Comparison of ENCODE assay signal across 1 cellular context in the genomic region with DNA sequence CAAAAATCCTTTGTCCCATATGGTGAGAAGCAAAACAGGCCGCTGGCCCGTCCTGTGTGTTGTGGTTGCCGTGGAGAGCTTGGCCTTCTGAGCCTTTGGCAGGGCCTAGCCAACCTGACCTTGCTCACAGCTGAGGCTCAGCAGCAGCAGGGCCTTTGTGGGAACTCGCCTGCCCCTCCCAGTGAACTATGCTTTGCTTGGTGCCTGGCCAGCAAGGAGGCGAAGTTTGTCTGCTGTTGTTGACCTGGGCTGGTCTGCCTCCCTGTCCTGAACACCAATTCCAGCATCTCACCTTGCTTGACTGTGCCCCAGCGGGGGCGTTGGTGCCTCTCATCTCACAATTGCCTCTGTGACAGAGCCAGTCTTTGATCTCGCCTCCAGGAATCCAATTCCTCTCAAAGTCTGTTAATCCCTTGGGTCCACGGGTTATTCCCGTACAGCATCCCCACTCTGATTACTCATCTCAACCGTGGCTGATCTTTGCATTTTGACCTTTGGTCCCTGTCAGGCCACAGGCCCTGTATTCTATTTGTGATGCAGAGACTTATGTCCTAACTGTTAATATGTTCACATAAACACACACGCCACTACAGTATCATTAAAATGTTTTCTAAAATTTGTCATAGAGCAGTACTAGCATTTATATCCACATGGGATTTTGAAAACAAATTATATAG.
TF ChIP-seq lines count a peak whose summit lies in the region.

No MANE protein-coding gene starts in this region.

TF ChIP-seq in HepG2, 621 proteins besides CTCF, POLR2A, EP300 and RAD21 (continues in another document):
- TF ChIP-seq, protein P1, sequence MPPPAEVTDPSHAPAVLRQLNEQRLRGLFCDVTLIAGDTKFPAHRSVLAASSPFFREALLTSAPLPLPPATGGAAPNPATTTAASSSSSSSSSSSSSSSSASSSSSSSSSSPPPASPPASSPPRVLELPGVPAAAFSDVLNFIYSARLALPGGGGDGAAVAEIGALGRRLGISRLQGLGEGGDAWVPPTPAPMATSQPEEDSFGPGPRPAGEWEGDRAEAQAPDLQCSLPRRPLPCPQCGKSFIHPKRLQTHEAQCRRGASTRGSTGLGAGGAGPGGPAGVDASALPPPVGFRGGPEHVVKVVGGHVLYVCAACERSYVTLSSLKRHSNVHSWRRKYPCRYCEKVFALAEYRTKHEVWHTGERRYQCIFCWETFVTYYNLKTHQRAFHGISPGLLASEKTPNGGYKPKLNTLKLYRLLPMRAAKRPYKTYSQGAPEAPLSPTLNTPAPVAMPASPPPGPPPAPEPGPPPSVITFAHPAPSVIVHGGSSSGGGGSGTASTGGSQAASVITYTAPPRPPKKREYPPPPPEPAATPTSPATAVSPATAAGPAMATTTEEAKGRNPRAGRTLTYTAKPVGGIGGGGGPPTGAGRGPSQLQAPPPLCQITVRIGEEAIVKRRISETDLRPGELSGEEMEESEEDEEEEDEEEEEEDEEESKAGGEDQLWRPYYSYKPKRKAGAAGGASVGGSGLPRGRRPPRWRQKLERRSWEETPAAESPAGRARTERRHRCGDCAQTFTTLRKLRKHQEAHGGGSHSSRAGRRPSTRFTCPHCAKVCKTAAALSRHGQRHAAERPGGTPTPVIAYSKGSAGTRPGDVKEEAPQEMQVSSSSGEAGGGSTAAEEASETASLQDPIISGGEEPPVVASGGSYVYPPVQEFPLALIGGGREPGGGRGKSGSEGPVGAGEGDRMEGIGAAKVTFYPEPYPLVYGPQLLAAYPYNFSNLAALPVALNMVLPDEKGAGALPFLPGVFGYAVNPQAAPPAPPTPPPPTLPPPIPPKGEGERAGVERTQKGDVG (CRISPR knock-in tag; IDR thresholded peaks at IDR 0.05; ENCODE audit: borderline replicate concordance), result peak; percentile 95; the same call in 1 of the 2 replicates
- peak; percentile 52 for TF ChIP-seq CBX1 (IDR thresholded peaks at IDR 0.05; ENCODE audit: low read depth)
- peak; percentile 92 for TF ChIP-seq ZMYM2 (CRISPR knock-in tag; IDR thresholded peaks at IDR 0.05)
- TF ChIP-seq YY1 (IDR thresholded peaks at IDR 0.05; ENCODE audit: insufficient read depth, insufficient replicate concordance, low read depth, low read length), result no peak
- peak; percentile 48; the same call in 1 of the 2 replicates for TF ChIP-seq ZFP90 (CRISPR knock-in tag; IDR thresholded peaks at IDR 0.05; ENCODE audit: borderline replicate concordance)
- no peak for TF ChIP-seq NFE2L2 (IDR thresholded peaks at IDR 0.05; ENCODE audit: low read length)
- TF ChIP-seq, protein P2, sequence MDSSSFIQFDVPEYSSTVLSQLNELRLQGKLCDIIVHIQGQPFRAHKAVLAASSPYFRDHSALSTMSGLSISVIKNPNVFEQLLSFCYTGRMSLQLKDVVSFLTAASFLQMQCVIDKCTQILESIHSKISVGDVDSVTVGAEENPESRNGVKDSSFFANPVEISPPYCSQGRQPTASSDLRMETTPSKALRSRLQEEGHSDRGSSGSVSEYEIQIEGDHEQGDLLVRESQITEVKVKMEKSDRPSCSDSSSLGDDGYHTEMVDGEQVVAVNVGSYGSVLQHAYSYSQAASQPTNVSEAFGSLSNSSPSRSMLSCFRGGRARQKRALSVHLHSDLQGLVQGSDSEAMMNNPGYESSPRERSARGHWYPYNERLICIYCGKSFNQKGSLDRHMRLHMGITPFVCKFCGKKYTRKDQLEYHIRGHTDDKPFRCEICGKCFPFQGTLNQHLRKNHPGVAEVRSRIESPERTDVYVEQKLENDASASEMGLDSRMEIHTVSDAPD (CRISPR knock-in tag; IDR thresholded peaks at IDR 0.05), result peak; percentile 98
- TF ChIP-seq SIX1 (CRISPR knock-in tag; IDR thresholded peaks at IDR 0.05; ENCODE audit: borderline replicate concordance), result peak; percentile 69; the same call in 1 of the 2 replicates
- TF ChIP-seq KDM3A (CRISPR knock-in tag; IDR thresholded peaks at IDR 0.05; ENCODE audit: low read depth), result peak; percentile 92
- TF ChIP-seq WIZ (CRISPR knock-in tag; IDR thresholded peaks at IDR 0.05), result 0 out of 2 replicates have a peak, but pooled peaks have one; percentile 70
- TF ChIP-seq NKX3-1 (CRISPR knock-in tag; IDR thresholded peaks at IDR 0.05), result peak; percentile 65; the same call in 1 of the 2 replicates
- TF ChIP-seq, protein P3, sequence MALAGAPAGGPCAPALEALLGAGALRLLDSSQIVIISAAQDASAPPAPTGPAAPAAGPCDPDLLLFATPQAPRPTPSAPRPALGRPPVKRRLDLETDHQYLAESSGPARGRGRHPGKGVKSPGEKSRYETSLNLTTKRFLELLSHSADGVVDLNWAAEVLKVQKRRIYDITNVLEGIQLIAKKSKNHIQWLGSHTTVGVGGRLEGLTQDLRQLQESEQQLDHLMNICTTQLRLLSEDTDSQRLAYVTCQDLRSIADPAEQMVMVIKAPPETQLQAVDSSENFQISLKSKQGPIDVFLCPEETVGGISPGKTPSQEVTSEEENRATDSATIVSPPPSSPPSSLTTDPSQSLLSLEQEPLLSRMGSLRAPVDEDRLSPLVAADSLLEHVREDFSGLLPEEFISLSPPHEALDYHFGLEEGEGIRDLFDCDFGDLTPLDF (CRISPR knock-in tag; IDR thresholded peaks at IDR 0.05), result no peak
- TF ChIP-seq SCMH1 (CRISPR knock-in tag; IDR thresholded peaks at IDR 0.05; ENCODE audit: borderline replicate concordance), result no peak
- TF ChIP-seq TCF12 (IDR thresholded peaks at IDR 0.05), result no peak
- TF ChIP-seq TCF12 (CRISPR knock-in tag; IDR thresholded peaks at IDR 0.05), result peak; percentile 60; the same call in 1 of the 2 replicates
- peak; percentile 87; the same call in 1 of the 2 replicates for TF ChIP-seq ZSCAN31 (CRISPR knock-in tag; IDR thresholded peaks at IDR 0.05; ENCODE audit: low read depth)
- TF ChIP-seq GFI1 (CRISPR knock-in tag; IDR thresholded peaks at IDR 0.05; ENCODE audit: borderline replicate concordance), result peak; percentile 96
- TF ChIP-seq, protein P4, sequence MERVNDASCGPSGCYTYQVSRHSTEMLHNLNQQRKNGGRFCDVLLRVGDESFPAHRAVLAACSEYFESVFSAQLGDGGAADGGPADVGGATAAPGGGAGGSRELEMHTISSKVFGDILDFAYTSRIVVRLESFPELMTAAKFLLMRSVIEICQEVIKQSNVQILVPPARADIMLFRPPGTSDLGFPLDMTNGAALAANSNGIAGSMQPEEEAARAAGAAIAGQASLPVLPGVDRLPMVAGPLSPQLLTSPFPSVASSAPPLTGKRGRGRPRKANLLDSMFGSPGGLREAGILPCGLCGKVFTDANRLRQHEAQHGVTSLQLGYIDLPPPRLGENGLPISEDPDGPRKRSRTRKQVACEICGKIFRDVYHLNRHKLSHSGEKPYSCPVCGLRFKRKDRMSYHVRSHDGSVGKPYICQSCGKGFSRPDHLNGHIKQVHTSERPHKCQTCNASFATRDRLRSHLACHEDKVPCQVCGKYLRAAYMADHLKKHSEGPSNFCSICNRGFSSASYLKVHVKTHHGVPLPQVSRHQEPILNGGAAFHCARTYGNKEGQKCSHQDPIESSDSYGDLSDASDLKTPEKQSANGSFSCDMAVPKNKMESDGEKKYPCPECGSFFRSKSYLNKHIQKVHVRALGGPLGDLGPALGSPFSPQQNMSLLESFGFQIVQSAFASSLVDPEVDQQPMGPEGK (CRISPR knock-in tag; IDR thresholded peaks at IDR 0.05), result peak; percentile 96
- peak; percentile 95 for TF ChIP-seq NFIC (IDR thresholded peaks at IDR 0.05; ENCODE audit: low read length)
- no peak for TF ChIP-seq FOXM1 (CRISPR knock-in tag; IDR thresholded peaks at IDR 0.05)
- peak; percentile 85; the same call in 1 of the 2 replicates for TF ChIP-seq SNAPC2 (CRISPR knock-in tag; IDR thresholded peaks at IDR 0.05)
- TF ChIP-seq, protein P5, sequence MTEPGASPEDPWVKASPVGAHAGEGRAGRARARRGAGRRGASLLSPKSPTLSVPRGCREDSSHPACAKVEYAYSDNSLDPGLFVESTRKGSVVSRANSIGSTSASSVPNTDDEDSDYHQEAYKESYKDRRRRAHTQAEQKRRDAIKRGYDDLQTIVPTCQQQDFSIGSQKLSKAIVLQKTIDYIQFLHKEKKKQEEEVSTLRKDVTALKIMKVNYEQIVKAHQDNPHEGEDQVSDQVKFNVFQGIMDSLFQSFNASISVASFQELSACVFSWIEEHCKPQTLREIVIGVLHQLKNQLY (CRISPR knock-in tag; IDR thresholded peaks at IDR 0.05), result peak; percentile 84
- TF ChIP-seq ZNF766 (CRISPR knock-in tag; IDR thresholded peaks at IDR 0.05; ENCODE audit: borderline replicate concordance), result no peak
- no peak; the same call in 1 of the 2 replicates for TF ChIP-seq MED13 (CRISPR knock-in tag; IDR thresholded peaks at IDR 0.05)
- TF ChIP-seq ZNF746 (CRISPR knock-in tag; IDR thresholded peaks at IDR 0.05), result peak; percentile 70; the same call in 1 of the 2 replicates
- no peak for TF ChIP-seq RBAK (CRISPR knock-in tag; IDR thresholded peaks at IDR 0.05)
- no peak for TF ChIP-seq ZNF607 (CRISPR knock-in tag; IDR thresholded peaks at IDR 0.05; ENCODE audit: borderline replicate concordance)
- peak; percentile 93; the same call in 1 of the 2 replicates for TF ChIP-seq ZNF556 (CRISPR knock-in tag; IDR thresholded peaks at IDR 0.05; ENCODE audit: borderline replicate concordance)
- peak; percentile 98 for TF ChIP-seq FOSL2 (CRISPR knock-in tag; IDR thresholded peaks at IDR 0.05)
- TF ChIP-seq, protein P6, sequence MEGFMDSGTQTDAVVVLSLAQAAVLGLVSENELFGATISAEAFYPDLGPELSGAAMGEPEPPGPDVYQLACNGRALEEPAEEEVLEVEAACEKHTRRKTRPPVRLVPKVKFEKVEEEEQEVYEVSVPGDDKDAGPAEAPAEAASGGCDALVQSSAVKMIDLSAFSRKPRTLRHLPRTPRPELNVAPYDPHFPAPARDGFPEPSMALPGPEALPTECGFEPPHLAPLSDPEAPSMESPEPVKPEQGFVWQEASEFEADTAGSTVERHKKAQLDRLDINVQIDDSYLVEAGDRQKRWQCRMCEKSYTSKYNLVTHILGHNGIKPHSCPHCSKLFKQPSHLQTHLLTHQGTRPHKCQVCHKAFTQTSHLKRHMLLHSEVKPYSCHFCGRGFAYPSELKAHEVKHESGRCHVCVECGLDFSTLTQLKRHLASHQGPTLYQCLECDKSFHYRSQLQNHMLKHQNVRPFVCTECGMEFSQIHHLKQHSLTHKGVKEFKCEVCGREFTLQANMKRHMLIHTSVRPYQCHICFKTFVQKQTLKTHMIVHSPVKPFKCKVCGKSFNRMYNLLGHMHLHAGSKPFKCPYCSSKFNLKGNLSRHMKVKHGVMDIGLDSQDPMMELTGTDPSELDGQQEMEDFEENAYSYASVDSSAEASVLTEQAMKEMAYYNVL (CRISPR knock-in tag; IDR thresholded peaks at IDR 0.05; ENCODE audit: borderline replicate concordance), result peak; percentile 82
- TF ChIP-seq PLRG1 (conservative IDR thresholded peaks at IDR 0.05), result no peak
- TF ChIP-seq, protein P7, sequence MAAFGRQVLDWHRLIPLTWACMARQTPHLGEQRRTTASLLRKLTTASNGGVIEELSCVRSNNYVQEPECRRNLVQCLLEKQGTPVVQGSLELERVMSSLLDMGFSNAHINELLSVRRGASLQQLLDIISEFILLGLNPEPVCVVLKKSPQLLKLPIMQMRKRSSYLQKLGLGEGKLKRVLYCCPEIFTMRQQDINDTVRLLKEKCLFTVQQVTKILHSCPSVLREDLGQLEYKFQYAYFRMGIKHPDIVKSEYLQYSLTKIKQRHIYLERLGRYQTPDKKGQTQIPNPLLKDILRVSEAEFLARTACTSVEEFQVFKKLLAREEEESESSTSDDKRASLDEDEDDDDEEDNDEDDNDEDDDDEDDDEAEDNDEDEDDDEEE (CRISPR knock-in tag; IDR thresholded peaks at IDR 0.05), result no peak
- TF ChIP-seq, protein P8, sequence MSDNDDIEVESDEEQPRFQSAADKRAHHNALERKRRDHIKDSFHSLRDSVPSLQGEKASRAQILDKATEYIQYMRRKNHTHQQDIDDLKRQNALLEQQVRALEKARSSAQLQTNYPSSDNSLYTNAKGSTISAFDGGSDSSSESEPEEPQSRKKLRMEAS (IDR thresholded peaks at IDR 0.05), result peak; percentile 74
- peak; percentile 92 for TF ChIP-seq FOXK2 (IDR thresholded peaks at IDR 0.05)
- peak; percentile 91 for TF ChIP-seq ZNF605 (CRISPR knock-in tag; IDR thresholded peaks at IDR 0.05)
- TF ChIP-seq, protein P9, sequence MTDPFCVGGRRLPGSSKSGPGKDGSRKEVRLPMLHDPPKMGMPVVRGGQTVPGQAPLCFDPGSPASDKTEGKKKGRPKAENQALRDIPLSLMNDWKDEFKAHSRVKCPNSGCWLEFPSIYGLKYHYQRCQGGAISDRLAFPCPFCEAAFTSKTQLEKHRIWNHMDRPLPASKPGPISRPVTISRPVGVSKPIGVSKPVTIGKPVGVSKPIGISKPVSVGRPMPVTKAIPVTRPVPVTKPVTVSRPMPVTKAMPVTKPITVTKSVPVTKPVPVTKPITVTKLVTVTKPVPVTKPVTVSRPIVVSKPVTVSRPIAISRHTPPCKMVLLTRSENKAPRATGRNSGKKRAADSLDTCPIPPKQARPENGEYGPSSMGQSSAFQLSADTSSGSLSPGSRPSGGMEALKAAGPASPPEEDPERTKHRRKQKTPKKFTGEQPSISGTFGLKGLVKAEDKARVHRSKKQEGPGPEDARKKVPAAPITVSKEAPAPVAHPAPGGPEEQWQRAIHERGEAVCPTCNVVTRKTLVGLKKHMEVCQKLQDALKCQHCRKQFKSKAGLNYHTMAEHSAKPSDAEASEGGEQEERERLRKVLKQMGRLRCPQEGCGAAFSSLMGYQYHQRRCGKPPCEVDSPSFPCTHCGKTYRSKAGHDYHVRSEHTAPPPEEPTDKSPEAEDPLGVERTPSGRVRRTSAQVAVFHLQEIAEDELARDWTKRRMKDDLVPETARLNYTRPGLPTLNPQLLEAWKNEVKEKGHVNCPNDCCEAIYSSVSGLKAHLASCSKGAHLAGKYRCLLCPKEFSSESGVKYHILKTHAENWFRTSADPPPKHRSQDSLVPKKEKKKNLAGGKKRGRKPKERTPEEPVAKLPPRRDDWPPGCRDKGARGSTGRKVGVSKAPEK (CRISPR knock-in tag; IDR thresholded peaks at IDR 0.05; ENCODE audit: borderline replicate concordance), result peak; percentile 83; the same call in 1 of the 2 replicates
- peak; percentile 100 for TF ChIP-seq NCOA2 (CRISPR knock-in tag; IDR thresholded peaks at IDR 0.05)
- TF ChIP-seq ZBTB1 (CRISPR knock-in tag; IDR thresholded peaks at IDR 0.05; ENCODE audit: borderline replicate concordance), result no peak; the same call in 1 of the 2 replicates
- peak; percentile 66 for TF ChIP-seq CREB1 (IDR thresholded peaks at IDR 0.05)
- TF ChIP-seq CREB1 (CRISPR knock-in tag; IDR thresholded peaks at IDR 0.05), result peak; percentile 81
- 0 out of 4 replicates have a peak, but pooled peaks of 1 of the 2 experiments have one; percentile 3 for TF ChIP-seq MAFK (conservative IDR thresholded peaks at IDR 0.05 in 1 of 2, IDR thresholded peaks at IDR 0.05 in 1 of 2; ENCODE audit: low read length in 2 of 2)
- TF ChIP-seq, protein P10, sequence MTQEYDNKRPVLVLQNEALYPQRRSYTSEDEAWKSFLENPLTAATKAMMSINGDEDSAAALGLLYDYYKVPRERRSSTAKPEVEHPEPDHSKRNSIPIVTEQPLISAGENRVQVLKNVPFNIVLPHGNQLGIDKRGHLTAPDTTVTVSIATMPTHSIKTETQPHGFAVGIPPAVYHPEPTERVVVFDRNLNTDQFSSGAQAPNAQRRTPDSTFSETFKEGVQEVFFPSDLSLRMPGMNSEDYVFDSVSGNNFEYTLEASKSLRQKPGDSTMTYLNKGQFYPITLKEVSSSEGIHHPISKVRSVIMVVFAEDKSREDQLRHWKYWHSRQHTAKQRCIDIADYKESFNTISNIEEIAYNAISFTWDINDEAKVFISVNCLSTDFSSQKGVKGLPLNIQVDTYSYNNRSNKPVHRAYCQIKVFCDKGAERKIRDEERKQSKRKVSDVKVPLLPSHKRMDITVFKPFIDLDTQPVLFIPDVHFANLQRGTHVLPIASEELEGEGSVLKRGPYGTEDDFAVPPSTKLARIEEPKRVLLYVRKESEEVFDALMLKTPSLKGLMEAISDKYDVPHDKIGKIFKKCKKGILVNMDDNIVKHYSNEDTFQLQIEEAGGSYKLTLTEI (CRISPR knock-in tag; conservative IDR thresholded peaks at IDR 0.05), result no peak
- peak; percentile 94 for TF ChIP-seq AKAP8 (CRISPR knock-in tag; IDR thresholded peaks at IDR 0.05)
- peak; percentile 94 for TF ChIP-seq POGZ (CRISPR knock-in tag; IDR thresholded peaks at IDR 0.05)
- peak; percentile 97 for TF ChIP-seq ISL2 (CRISPR knock-in tag; IDR thresholded peaks at IDR 0.05)
- TF ChIP-seq ZNF205 (CRISPR knock-in tag; IDR thresholded peaks at IDR 0.05), result peak; percentile 89; the same call in 1 of the 2 replicates
